Comparison of ENCODE assay signal across 25 cellular contexts in the genomic region with DNA sequence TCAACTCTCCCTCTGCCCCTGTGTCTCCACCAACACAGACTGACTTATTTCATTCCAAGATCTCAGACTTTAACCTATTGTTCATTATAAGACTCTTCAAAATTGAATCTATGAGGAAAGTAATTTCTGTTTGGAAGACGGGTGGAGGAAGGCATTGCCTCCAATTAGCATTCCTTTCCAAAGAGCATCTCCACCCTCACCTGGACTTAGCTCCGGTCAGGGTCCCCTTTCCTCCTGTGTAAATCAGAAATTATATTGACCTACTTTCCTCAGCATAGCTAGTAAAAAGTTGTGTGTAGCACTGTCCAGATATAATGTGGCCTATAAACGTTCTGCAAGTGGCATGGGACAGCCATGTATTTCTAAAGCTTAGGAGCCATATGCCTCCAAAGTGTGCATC.
"Had no signal": no experiment of that assay in that cellular context is flagged by ENCODE, and none has a peak within 500 bp of the region (broad histone marks: within the 10 kb centered on the region; RNA-seq: fewer than 3 reads in every experiment).

No MANE protein-coding gene starts in this region.

- H3K36me3 Mint-ChIP-seq: mesothelial cell of epicardium; stimulated activated effector memory CD8-positive, alpha-beta T cell treated with anti-CD3 and anti-CD28 coated beads, Interleukin-12 subunit alpha, Interleukin-12 subunit beta, amount 100 ng/mL, for 72 hours had no signal

- H3K27ac ChIP-seq: heart left ventricle, left ventricle myocardium inferior, ovary, skin epidermis, spleen, suprapubic skin, thoracic aorta, tibial artery, upper lobe of left lung had no signal

- H3K27me3 ChIP-seq: heart left ventricle, ovary, spleen, suprapubic skin, tibial artery, upper lobe of left lung had no signal

- H3K27ac Mint-ChIP-seq: progenitor cell of endocrine pancreas; stimulated activated effector memory CD8-positive, alpha-beta T cell treated with anti-CD3 and anti-CD28 coated beads, Interleukin-12 subunit alpha, Interleukin-12 subunit beta, amount 100 ng/mL, for 72 hours; stimulated activated naive CD8-positive, alpha-beta T cell treated with anti-CD3 and anti-CD28 coated beads, Interleukin-15, Interleukin-2, amounts not matched to agents 100 ng/mL and 50 ng/mL, for 24 hours had no signal

- H3K4me3 Mint-ChIP-seq: immature natural killer cell; mesothelial cell of epicardium; naive thymus-derived CD4-positive, alpha-beta T cell; nephron; neural crest cell; stimulated activated effector memory CD8-positive, alpha-beta T cell treated with anti-CD3 and anti-CD28 coated beads, Interleukin-12 subunit alpha, Interleukin-12 subunit beta, amount 100 ng/mL, for 72 hours; stimulated activated naive CD8-positive, alpha-beta T cell treated with anti-CD3 and anti-CD28 coated beads, Interleukin-15, Interleukin-2, amounts not matched to agents 100 ng/mL and 50 ng/mL, for 24 hours had no signal

- ATAC-seq: heart left ventricle; naive thymus-derived CD4-positive, alpha-beta T cell; right cardiac atrium; sciatic nerve; stimulated activated effector memory CD8-positive, alpha-beta T cell treated with anti-CD3 and anti-CD28 coated beads, Interleukin-12 subunit alpha, Interleukin-12 subunit beta, amount 100 ng/mL, for 72 hours had no signal

- DNase-seq: heart left ventricle; hypothalamus; immature natural killer cell; kidney; left ventricle myocardium inferior; mesendoderm; naive thymus-derived CD4-positive, alpha-beta T cell; ovary; right cardiac atrium; spleen; stimulated activated CD4-positive, alpha-beta T cell treated with anti-CD3 and anti-CD28 coated beads, Interleukin-4, amount 100 ng/mL, for 24 hours; stimulated activated naive CD4-positive, alpha-beta T cell; tibial artery; upper lobe of left lung had no signal

- H3K36me3 ChIP-seq: heart left ventricle, left ventricle myocardium inferior, ovary, spleen, suprapubic skin, thoracic aorta, tibial artery, upper lobe of left lung had no signal

- H3K4me1 Mint-ChIP-seq: immature natural killer cell; naive thymus-derived CD4-positive, alpha-beta T cell; stimulated activated effector memory CD8-positive, alpha-beta T cell treated with anti-CD3 and anti-CD28 coated beads, Interleukin-12 subunit alpha, Interleukin-12 subunit beta, amount 100 ng/mL, for 72 hours had no signal

- H3K9me3 Mint-ChIP-seq: immature natural killer cell; mesothelial cell of epicardium; nephron; neural crest cell; stimulated activated effector memory CD8-positive, alpha-beta T cell treated with anti-CD3 and anti-CD28 coated beads, Interleukin-12 subunit alpha, Interleukin-12 subunit beta, amount 100 ng/mL, for 72 hours; stimulated activated naive CD8-positive, alpha-beta T cell treated with anti-CD3 and anti-CD28 coated beads, Interleukin-15, Interleukin-2, amounts not matched to agents 100 ng/mL and 50 ng/mL, for 24 hours had no signal

- H3K9me3 ChIP-seq: heart left ventricle, left ventricle myocardium inferior, ovary, spleen, suprapubic skin, thoracic aorta, tibial artery, upper lobe of left lung had no signal

- H3K4me1 ChIP-seq: heart left ventricle, left ventricle myocardium inferior, spleen, tibial artery, upper lobe of left lung had no signal

- H3K27me3 Mint-ChIP-seq: stimulated activated naive CD8-positive, alpha-beta T cell treated with anti-CD3 and anti-CD28 coated beads, Interleukin-15, Interleukin-2, amounts not matched to agents 100 ng/mL and 50 ng/mL, for 24 hours had no signal

- H3K4me3 ChIP-seq: heart left ventricle, left ventricle myocardium inferior, lung, ovary, skin epidermis, spleen, suprapubic skin, thoracic aorta, tibial artery, upper lobe of left lung had no signal
